In genomic region chr15:55823191-55823670, GRCh38 we compare ENCODE assay signal across 11 cellular contexts.
A peak's percentile ranks its signal among the peaks of the same experiment; 100 is the strongest.
DNase-seq lines count a peak whose midpoint lies in the region; ATAC-seq, FAIRE-seq and TF ChIP-seq lines count a peak whose summit lies in the region.
"Had no signal": no experiment of that assay in that cellular context is flagged by ENCODE, and none has a peak within 500 bp of the region (broad histone marks: within the 10 kb centered on the region; RNA-seq: fewer than 3 reads in every experiment).

No MANE protein-coding gene starts in this region.

- no peak for TF ChIP-seq EP300 in A549 (IDR thresholded peaks at IDR 0.05)

- no peaks in the 10 kb centered on the region for H3K79me2 ChIP-seq in mesendoderm (ENCODE audit: control insufficient read depth, insufficient read depth, low read length)

- no peaks in the 10 kb centered on the region for H3K36me3 ChIP-seq in mesendoderm (ENCODE audit: control insufficient read depth, insufficient read depth, low read length)
- no peaks in the 10 kb centered on the region for H3K36me3 ChIP-seq in Peyer's patch
- H3K36me3 ChIP-seq: BLaER1 treated with 17β-estradiol and CSF1 and Interleukin-3, amounts not matched to agents 10 nM and 100 nM; ovary had no signal

- no peak overlapping the region for H4K8ac ChIP-seq in mesendoderm (ENCODE audit: low read depth, low read length)

- no peak overlapping the region for H2BK120ac ChIP-seq in mesendoderm (ENCODE audit: low read depth, low read length)

- H2AK5ac ChIP-seq in mesendoderm (ENCODE audit: low read length) = no peak overlapping the region

- H3K9ac ChIP-seq in mesendoderm (ENCODE audit: low read length) = no peak overlapping the region
- H3K9ac ChIP-seq: BLaER1 treated with 17β-estradiol and CSF1 and Interleukin-3, amounts not matched to agents 10 nM and 100 nM had no signal

- H3K9me3 ChIP-seq in A549 = no peaks in the 10 kb centered on the region
- H3K9me3 ChIP-seq in Peyer's patch = no peaks in the 10 kb centered on the region
- H3K9me3 ChIP-seq: BLaER1 treated with 17β-estradiol and CSF1 and Interleukin-3, amounts not matched to agents 10 nM and 100 nM; ovary had no signal

- H2BK5ac ChIP-seq in mesendoderm (ENCODE audit: low read length) = no peak overlapping the region

- H3K27me3 ChIP-seq in mesendoderm (ENCODE audit: insufficient read depth, low read length, poor library complexity) (no peaks in the 10 kb centered on the region), Peyer's patch (no peaks in the 10 kb centered on the region)
- H3K27me3 ChIP-seq: BLaER1 treated with 17β-estradiol and CSF1 and Interleukin-3, amounts not matched to agents 10 nM and 100 nM; ovary had no signal

- H3K56ac ChIP-seq in mesendoderm (ENCODE audit: low read length) = no peak overlapping the region

- H3K4me3 ChIP-seq in A549 = no peak overlapping the region
- H3K4me3 ChIP-seq in astrocyte of the spinal cord (ENCODE audit: low read depth, low read length) = no peak overlapping the region
- H3K4me3 ChIP-seq in mesendoderm (ENCODE audit: low read length) = no peak overlapping the region
- no peak overlapping the region for H3K4me3 ChIP-seq in Peyer's patch
- H3K4me3 ChIP-seq: BLaER1 treated with 17β-estradiol and CSF1 and Interleukin-3, amounts not matched to agents 10 nM and 100 nM; ovary had no signal

- H2BK15ac ChIP-seq in mesendoderm (replicated peaks; ENCODE audit: low read depth) = no peak overlapping the region

- H3K18ac ChIP-seq in mesendoderm (ENCODE audit: low read length) = no peak overlapping the region

- TF ChIP-seq POLR2A in A549 (IDR thresholded peaks at IDR 0.05; ENCODE audit: low read length) = no peak
- no peak for TF ChIP-seq POLR2A in Peyer's patch (IDR thresholded peaks at IDR 0.05)

- in situ Hi-C loops in astrocyte of the spinal cord (cut with HindIII; ENCODE audit: low sequenced_read_pairs) = no loop called here

- H3K79me1 ChIP-seq in mesendoderm (ENCODE audit: low read length) = no peaks in the 10 kb centered on the region

- no peak overlapping the region for H4K5ac ChIP-seq in mesendoderm (ENCODE audit: low read length)

- DNase-seq in A549 (ENCODE audit: low read depth in 1 of 2, low spot score in 1 of 2) (no peak), HTR-8/SVneo (ENCODE audit: insufficient read length, low spot score) (peak; percentile 52), astrocyte of the spinal cord (ENCODE audit: low read depth, low spot score) (peak; percentile 90), kidney tubule cell (ENCODE audit: low spot score) (peak; percentile 33), mesendoderm (no peak), Peyer's patch (no peak)
- DNase-seq in activated CD4-positive, CD25-positive, alpha-beta regulatory T cell treated with anti-CD3 and anti-CD28 coated beads, Interleukin-2, amount 50 U/mL, for 72 hours = no peak
- DNase-seq: ovary had no signal

- H3K27ac ChIP-seq in A549 = no peak overlapping the region
- H3K27ac ChIP-seq in mesendoderm (ENCODE audit: low read depth, low read length) = no peak overlapping the region
- H3K27ac ChIP-seq in Peyer's patch = no peak overlapping the region
- H3K27ac ChIP-seq: BLaER1 treated with 17β-estradiol and CSF1 and Interleukin-3, amounts not matched to agents 10 nM and 100 nM; ovary had no signal

- TF ChIP-seq CTCF in A549 (IDR thresholded peaks at IDR 0.05) (no peak), astrocyte of the spinal cord (IDR thresholded peaks at IDR 0.05; ENCODE audit: low read depth, low read length) (no peak), Peyer's patch (IDR thresholded peaks at IDR 0.05) (no peak)

- POLR2A ChIA-PET in A549 (lab: Yijun Ruan, JAX) = no interaction called here

- CTCF ChIA-PET in A549 (lab: Yijun Ruan, JAX) = no interaction called here

- WGBS in A549 (ENCODE audit: missing lambda C conversion rate) = 53% methylated on average over 3 of the region's 3 CpGs
- 100% methylated on average over 1 of the region's 3 CpGs for WGBS in mesendoderm (ENCODE audit: extremely low coverage, insufficient coverage, low lambda C conversion rate)

- no peak overlapping the region for H3K4ac ChIP-seq in mesendoderm (ENCODE audit: low read depth, low read length)

- no peak overlapping the region for H3K23ac ChIP-seq in mesendoderm (ENCODE audit: low read length)

- ATAC-seq in A549 = no peak
- no peak for ATAC-seq in GM18870 (IDR thresholded peaks at IDR 0.05; ENCODE audit: unreplicated experiment)

- TF ChIP-seq RAD21 in A549 (conservative IDR thresholded peaks at IDR 0.05 in 1 of 2, IDR thresholded peaks at IDR 0.05 in 1 of 2) = no peak

- H3K4me2 ChIP-seq in A549 = no peak overlapping the region
- no peak overlapping the region for H3K4me2 ChIP-seq in mesendoderm (ENCODE audit: low read length)
- H3K4me2 ChIP-seq: BLaER1 treated with 17β-estradiol and CSF1 and Interleukin-3, amounts not matched to agents 10 nM and 100 nM had no signal

- FAIRE-seq in A549 (lab: Jason Lieb, UNC) = no peak
- FAIRE-seq in HTR-8/SVneo (lab: Jason Lieb, UNC) = no peak
- FAIRE-seq: H1 had no signal

- H3K4me1 ChIP-seq in A549 (peaks cover 6% of the 10 kb centered on the region; the same call in 1 of the 3 replicates), mesendoderm (ENCODE audit: control insufficient read depth, low read depth, low read length) (no peaks in the 10 kb centered on the region), Peyer's patch (no peaks in the 10 kb centered on the region)

TF ChIP-seq in A549, 52 proteins besides CTCF, POLR2A, EP300 and RAD21:
- TF ChIP-seq NR3C1 (IDR thresholded peaks at IDR 0.05) (no peak), CEBPB (IDR thresholded peaks at IDR 0.05) (peak; percentile 39 to 44; a peak in 2 of 4 replicates)

Comparison
In these comparisons a context has a peak if more than half of its experiments do, and no peak if none do; other contexts are left out.
1. DNase-seq: peak in HTR-8/SVneo (single experiment), astrocyte of the spinal cord (single experiment) and kidney tubule cell (single experiment); none in A549 (0 of 2), activated CD4-positive, CD25-positive, alpha-beta regulatory T cell treated with anti-CD3 and anti-CD28 coated beads, Interleukin-2, amount 50 U/mL, for 72 hours (single experiment), mesendoderm (single experiment) and Peyer's patch (0 of 3).